In the genomic region with DNA sequence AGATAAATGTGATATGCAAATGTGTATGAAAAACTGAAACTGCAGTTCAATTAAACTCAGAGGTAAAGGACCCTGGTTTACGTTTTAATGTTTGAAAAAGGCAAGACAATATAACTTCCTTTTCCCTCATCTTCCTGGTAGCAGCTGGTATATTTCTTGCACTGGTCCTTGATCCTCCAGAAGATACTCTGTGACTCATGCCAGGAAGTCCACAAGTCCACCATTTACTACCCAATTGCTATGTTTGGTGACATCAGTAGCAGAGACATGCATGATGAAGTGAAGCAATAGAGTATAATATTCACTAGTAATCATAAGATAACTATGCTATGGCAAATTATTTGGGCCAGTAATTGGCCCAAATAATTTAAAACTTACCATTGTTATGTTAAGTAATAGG, we compare ENCODE assay signal across 33 cellular contexts.
"Had no signal": no experiment of that assay in that cellular context is flagged by ENCODE, and none has a peak within 500 bp of the region (broad histone marks: within the 10 kb centered on the region; RNA-seq: fewer than 3 reads in every experiment).

No MANE protein-coding gene starts in this region.

- H3K9me3 ChIP-seq: ascending aorta, esophagus muscularis mucosa, gastrocnemius medialis had no signal

- H3K27ac ChIP-seq: ascending aorta, breast epithelium, cardiac muscle cell, esophagus muscularis mucosa, foreskin keratinocyte, gastrocnemius medialis, heart left ventricle, VCaP had no signal

- H3K36me3 ChIP-seq: ascending aorta, breast epithelium, cardiac muscle cell, esophagus muscularis mucosa, gastrocnemius medialis, heart left ventricle had no signal

- H3K4me1 ChIP-seq: ascending aorta, breast epithelium, esophagus muscularis mucosa, foreskin keratinocyte, gastrocnemius medialis, heart left ventricle had no signal

- DNase-seq: activated CD4-positive, alpha-beta memory T cell treated with anti-CD3 and anti-CD28 coated beads, Interleukin-2, amount 10 ng/mL, durations not matched to agents 7 days and 5 days; activated CD4-positive, alpha-beta T cell treated with anti-CD3 and anti-CD28 coated beads for 1 hour; activated CD4-positive, alpha-beta T cell treated with anti-CD3 and anti-CD28 coated beads for 4 hours; activated CD4-positive, alpha-beta T cell treated with anti-CD3 and anti-CD28 coated beads, Interleukin-2, amount 10 ng/mL, durations not matched to agents 7 days and 5 days; activated CD4-positive, alpha-beta T cell treated with anti-CD3 and anti-CD28 coated beads, Interleukin-2, amount 50 U/mL, for 4 hours; activated CD8-positive, alpha-beta memory T cell treated with anti-CD3 and anti-CD28 coated beads, Interleukin-2, amount 50 U/mL, for 48 hours; activated gamma-delta T cell; activated naive CD4-positive, alpha-beta T cell; activated naive CD4-positive, alpha-beta T cell treated with anti-CD3 and anti-CD28 coated beads, Interleukin-2, amount 10 ng/mL, durations not matched to agents 7 days and 5 days; activated naive CD8-positive, alpha-beta T cell treated with anti-CD3 and anti-CD28 coated beads, Interleukin-2, amount 10 ng/mL, durations not matched to agents 7 days and 5 days; activated T-cell treated with anti-CD3 and anti-CD28 coated beads for 4 hours; activated T-cell treated with anti-CD3 and anti-CD28 coated beads, Interleukin-2, amount 50 U/mL, for 24 hours; activated T-cell treated with anti-CD3 and anti-CD28 coated beads, Interleukin-2, amount 50 U/mL, for 72 hours; central memory CD4-positive, alpha-beta T cell; cerebellar nuclear complex; cortex of kidney; dermis blood vessel endothelial cell; effector CD4-positive, alpha-beta T cell; effector memory CD8-positive, alpha-beta T cell; erythroblast; foreskin keratinocyte; gastrocnemius medialis; glutamatergic neuron; heart left ventricle; T-helper 2 cell had no signal

- FAIRE-seq: TTC549 had no signal

- H3K4me3 ChIP-seq: ascending aorta, breast epithelium, cardiac muscle cell, esophagus muscularis mucosa, gastrocnemius medialis, heart left ventricle had no signal

- ATAC-seq: activated naive CD4-positive, alpha-beta T cell treated with anti-CD3 and anti-CD28 coated beads, Interleukin-2, amount 50 U/mL, for 72 hours; activated T-cell treated with anti-CD3 and anti-CD28 coated beads, Interleukin-2, amount 50 U/mL, for 72 hours; effector memory CD8-positive, alpha-beta T cell; foreskin keratinocyte; gastrocnemius medialis; heart left ventricle; WTC11 had no signal

- H3K27me3 ChIP-seq: ascending aorta, breast epithelium, cardiac muscle cell, esophagus muscularis mucosa, foreskin keratinocyte, gastrocnemius medialis, heart left ventricle had no signal
